ENCODE assay signal across 8 cellular contexts in the genomic region with DNA sequence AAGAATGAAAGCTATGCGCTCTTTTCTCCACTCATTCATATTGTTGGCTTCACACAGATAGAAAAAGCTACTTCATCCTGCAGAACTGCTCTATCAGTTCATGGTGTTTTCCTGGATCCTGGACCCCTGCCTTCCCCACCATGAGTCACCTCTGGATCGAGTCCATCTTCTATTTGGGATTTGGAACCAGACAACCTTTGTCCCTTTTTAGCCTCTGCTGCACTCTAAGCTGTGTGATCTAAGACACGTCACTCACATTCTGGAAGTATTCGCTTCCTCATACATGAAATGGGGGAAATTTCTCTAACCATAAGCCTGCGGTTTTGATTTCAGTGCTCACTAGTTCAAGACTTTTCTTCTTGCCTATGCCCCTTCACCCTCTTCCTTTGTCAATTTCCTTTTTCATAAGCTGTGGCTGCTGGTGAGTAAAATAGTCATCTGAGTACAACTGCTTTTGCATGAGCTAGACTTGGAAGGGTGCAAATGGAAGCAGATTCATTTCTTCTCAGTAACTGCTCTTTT. TPM values are rescaled to one million over a fixed set of nuclear protein-coding genes. Genes with fewer than 3 reads are reported as not detected.
DNase-seq lines count a peak whose midpoint lies in the region; ATAC-seq and TF ChIP-seq lines count a peak whose summit lies in the region.

No MANE protein-coding gene starts in this region.

- peak overlapping the region; percentile 74 for H3K27ac Mint-ChIP-seq in activated CD8-positive, alpha-beta T cell treated with anti-CD3 and anti-CD28 coated beads, Interleukin-2, amount 10 ng/mL, durations not matched to agents 7 days and 5 days
- no peak overlapping the region for H3K27ac Mint-ChIP-seq in type B pancreatic cell

- H3K36me3 ChIP-seq in subcutaneous abdominal adipose tissue (ENCODE audit: control insufficient read depth in 5 of 5, insufficient read depth in 5 of 5, low read length in 5 of 5) = no peaks in the 10 kb centered on the region

- peaks cover 11% of the 10 kb centered on the region for H3K36me3 Mint-ChIP-seq in activated CD8-positive, alpha-beta T cell treated with anti-CD3 and anti-CD28 coated beads, Interleukin-2, amount 10 ng/mL, durations not matched to agents 7 days and 5 days (ENCODE audit: low read depth)
- no peaks in the 10 kb centered on the region for H3K36me3 Mint-ChIP-seq in type B pancreatic cell

- peaks cover 5% of the 10 kb centered on the region for H3K27me3 Mint-ChIP-seq in activated CD8-positive, alpha-beta T cell treated with anti-CD3 and anti-CD28 coated beads, Interleukin-2, amount 10 ng/mL, durations not matched to agents 7 days and 5 days (ENCODE audit: low read depth)
- H3K27me3 Mint-ChIP-seq in type B pancreatic cell = no peaks in the 10 kb centered on the region

- H3K4me1 Mint-ChIP-seq in activated CD8-positive, alpha-beta T cell treated with anti-CD3 and anti-CD28 coated beads, Interleukin-2, amount 10 ng/mL, durations not matched to agents 7 days and 5 days (ENCODE audit: low read depth) = peaks cover 45% of the 10 kb centered on the region
- peaks cover 7% of the 10 kb centered on the region for H3K4me1 Mint-ChIP-seq in type B pancreatic cell (ENCODE audit: unreplicated experiment)

- peak; percentile 78 for DNase-seq in GDM1 (lab: John Stamatoyannopoulos, UW)
- DNase-seq in activated CD8-positive, alpha-beta T cell treated with anti-CD3 and anti-CD28 coated beads, Interleukin-2, amount 10 ng/mL, durations not matched to agents 7 days and 5 days = peak; percentile 53
- DNase-seq in right cardiac atrium = peak in 2 of 3 donors; percentile 35 to 65
- no peak for DNase-seq in type B pancreatic cell (ENCODE audit: extremely low spot score, unreplicated experiment)
- DNase-seq in lower leg skin (ENCODE audit: low spot score in 2 of 2) = no peak

- H3K4me3 Mint-ChIP-seq in activated CD8-positive, alpha-beta T cell treated with anti-CD3 and anti-CD28 coated beads, Interleukin-2, amount 10 ng/mL, durations not matched to agents 7 days and 5 days = peak overlapping the region; percentile 40
- H3K4me3 Mint-ChIP-seq in type B pancreatic cell = no peak overlapping the region

- no peaks in the 10 kb centered on the region for H3K27me3 ChIP-seq in right cardiac atrium (ENCODE audit: control insufficient read depth, insufficient read depth)
- no peaks in the 10 kb centered on the region for H3K27me3 ChIP-seq in subcutaneous abdominal adipose tissue (ENCODE audit: control insufficient read depth in 5 of 5, insufficient read depth in 4 of 5, low read length in 5 of 5)

- ATAC-seq in GM21381 (IDR thresholded peaks at IDR 0.05; ENCODE audit: unreplicated experiment) = peak; percentile 90
- peak; percentile 87 for ATAC-seq in HG03520 (IDR thresholded peaks at IDR 0.05; ENCODE audit: unreplicated experiment)
- peak; percentile 83 for ATAC-seq in activated CD8-positive, alpha-beta T cell treated with anti-CD3 and anti-CD28 coated beads, Interleukin-2, amount 10 ng/mL, durations not matched to agents 7 days and 5 days
- peak; percentile 89 to 91 for ATAC-seq in right cardiac atrium

- intact Hi-C loops in right cardiac atrium (cut with DNase I) (no loop called here), lower leg skin (cut with DNase I; ENCODE audit: low total_unique reads) (no loop called here)

- peak overlapping the region in 4 of 5 donors; percentile 12 to 44 (median 28) for H3K9ac ChIP-seq in subcutaneous abdominal adipose tissue (ENCODE audit: low read length in 5 of 5)

- POLR2A ChIA-PET in activated CD8-positive, alpha-beta T cell treated with anti-CD3 and anti-CD28 coated beads, Interleukin-2, amount 10 ng/mL, durations not matched to agents 7 days and 5 days (lab: Charles Lee) = interaction anchor here (0.6 to 2.4 kb wide), 4 partner anchors 14 to 1763 kb away, joined by 3 to 13 read pairs (median 6); a partner anchor contains a TSS

- TF ChIP-seq POLR2A in lower leg skin (IDR thresholded peaks at IDR 0.05) = no peak

- TF ChIP-seq CTCF in type B pancreatic cell (conservative IDR thresholded peaks at IDR 0.05) (no peak), lower leg skin (IDR thresholded peaks at IDR 0.05) (no peak)

- H3K4me3 ChIP-seq in right cardiac atrium (ENCODE audit: low read length) (no peak overlapping the region), subcutaneous abdominal adipose tissue (ENCODE audit: low read depth in 1 of 5, low read length in 5 of 5) (peak overlapping the region in 3 of 5 donors; percentile 14 to 32 (median 17)), lower leg skin (ENCODE audit: low read depth, poor library complexity, severe bottlenecking) (no peak overlapping the region)

- 14% methylated on average over 5 of the region's 5 CpGs for WGBS in right cardiac atrium
- 11 to 21% methylated on average over 5 of the region's 5 CpGs for WGBS in lower leg skin, 2 donors

- H3K4me1 ChIP-seq in right cardiac atrium (ENCODE audit: control insufficient read depth, insufficient read depth, low read length) (no peaks in the 10 kb centered on the region), subcutaneous abdominal adipose tissue (ENCODE audit: control insufficient read depth in 5 of 5, insufficient read depth in 5 of 5, low read length in 5 of 5) (peaks cover 4 to 21% (median 18%) of the 10 kb centered on the region in 5 donors)

- H3K9me3 ChIP-seq in right cardiac atrium (ENCODE audit: control insufficient read depth, low read length) (no peaks in the 10 kb centered on the region), subcutaneous abdominal adipose tissue (ENCODE audit: control insufficient read depth in 5 of 5, low read length in 5 of 5) (no peaks in the 10 kb centered on the region)

- peak overlapping the region; percentile 8 for H3K27ac ChIP-seq in right cardiac atrium (ENCODE audit: low read length)
- peak overlapping the region; percentile 87 for H3K27ac ChIP-seq in subcutaneous abdominal adipose tissue (ENCODE audit: low read depth, low read length)

- CTCF ChIA-PET in activated CD8-positive, alpha-beta T cell treated with anti-CD3 and anti-CD28 coated beads, Interleukin-2, amount 10 ng/mL, durations not matched to agents 7 days and 5 days (lab: Charles Lee) = interaction anchor here (1.0 to 4.2 kb wide), 11 partner anchors 10 to 289 kb away, joined by 3 to 26 read pairs (median 7); a partner anchor contains a TSS

- H3K9me3 Mint-ChIP-seq in activated CD8-positive, alpha-beta T cell treated with anti-CD3 and anti-CD28 coated beads, Interleukin-2, amount 10 ng/mL, durations not matched to agents 7 days and 5 days (ENCODE audit: insufficient read depth) = no peaks in the 10 kb centered on the region
- H3K9me3 Mint-ChIP-seq in type B pancreatic cell = no peaks in the 10 kb centered on the region

RNA-seq across cellular contexts. Expression of a gene that starts 14.1 kb away (rescaled TPM):
- 10 to 100 TPM; 71.3 to 77.2 TPM for total RNA-seq in activated CD8-positive, alpha-beta T cell treated with anti-CD3 and anti-CD28 coated beads, Interleukin-2, amount 10 ng/mL, durations not matched to agents 7 days and 5 days
- total RNA-seq in right cardiac atrium (10 to 100 TPM; 69.3 to 79.6 (median 74.4) TPM), type B pancreatic cell (ENCODE audit: low replicate concordance) (51.0 and 51.9 TPM in 2 replicates), lower leg skin (100 to 1,000 TPM; 629 to 976 (median 837) TPM)
- 83.9 TPM for polyA plus RNA-seq in right cardiac atrium

RNA-seq across cellular contexts. Expression of a gene that starts 55.0 kb away (rescaled TPM):
- total RNA-seq in activated CD8-positive, alpha-beta T cell treated with anti-CD3 and anti-CD28 coated beads, Interleukin-2, amount 10 ng/mL, durations not matched to agents 7 days and 5 days = 10 to 100 TPM; 26.4 to 28.4 TPM
- total RNA-seq in right cardiac atrium (10 to 100 TPM; 16.6 to 19.9 (median 19.4) TPM), type B pancreatic cell (ENCODE audit: low replicate concordance) (26.1 and 27.9 TPM in 2 replicates), lower leg skin (10 to 100 TPM; 58.0 to 84.1 (median 67.2) TPM)
- 7.7 TPM for polyA plus RNA-seq in right cardiac atrium

Comparison
In these comparisons a context has a peak if more than half of its experiments do, and no peak if none do; other contexts are left out.
1. DNase-seq: peak in GDM1 (single experiment), activated CD8-positive, alpha-beta T cell treated with anti-CD3 and anti-CD28 coated beads, Interleukin-2, amount 10 ng/mL, durations not matched to agents 7 days and 5 days (single experiment) and right cardiac atrium (2 of 3); none in type B pancreatic cell (single experiment) and lower leg skin (0 of 2).
2. H3K4me3 ChIP-seq: peak in subcutaneous abdominal adipose tissue (3 of 5); none in right cardiac atrium (single experiment) and lower leg skin (single experiment).
3. RNA of a gene that starts 14.1 kb away (total RNA-seq): 629 to 976 TPM in lower leg skin; 71.3 to 77.2 TPM in activated CD8-positive, alpha-beta T cell treated with anti-CD3 and anti-CD28 coated beads, Interleukin-2, amount 10 ng/mL, durations not matched to agents 7 days and 5 days, 69.3 to 79.6 TPM in right cardiac atrium and 51.0 to 51.9 TPM in type B pancreatic cell; every median in the first group is over 4 times any median in the second.
4. Peak in every context shown above with its lines, with median percentiles within 50 percentile points of each other: ATAC-seq.